ENCODE assay signal across 1 cellular context in genomic region chr6:109318328-109318876, GRCh38.
TF ChIP-seq lines count a peak whose summit lies in the region.

No MANE protein-coding gene starts in this region.

TF ChIP-seq in HepG2, 621 proteins besides CTCF, POLR2A, EP300 and RAD21 (continued from another document and continues in another):
- TF ChIP-seq ARID4A (CRISPR knock-in tag; IDR thresholded peaks at IDR 0.05; ENCODE audit: borderline replicate concordance) = peak; percentile 47; the same call in 1 of the 2 replicates
- TF ChIP-seq TBX2 (CRISPR knock-in tag; IDR thresholded peaks at IDR 0.05; ENCODE audit: borderline replicate concordance) = peak; percentile 93
- no peak for TF ChIP-seq CREBL2 (CRISPR knock-in tag; IDR thresholded peaks at IDR 0.05; ENCODE audit: borderline replicate concordance)
- TF ChIP-seq KLF16 (CRISPR knock-in tag; IDR thresholded peaks at IDR 0.05) = no peak
- no peak for TF ChIP-seq IKZF4 (CRISPR knock-in tag; IDR thresholded peaks at IDR 0.05; ENCODE audit: borderline replicate concordance, low read depth, not compliant biosample characterization)
- TF ChIP-seq TARDBP (CRISPR knock-in tag; IDR thresholded peaks at IDR 0.05) = peak; percentile 50; the same call in 1 of the 2 replicates
- TF ChIP-seq GATAD2A (CRISPR knock-in tag; IDR thresholded peaks at IDR 0.05) = peak; percentile 38; the same call in 1 of the 2 replicates
- TF ChIP-seq ZNF225 (CRISPR knock-in tag; IDR thresholded peaks at IDR 0.05) = no peak
- peak; percentile 45; the same call in 1 of the 2 replicates for TF ChIP-seq THAP9 (CRISPR knock-in tag; IDR thresholded peaks at IDR 0.05; ENCODE audit: borderline replicate concordance)
- 0 out of 2 replicates have a peak, but pooled peaks have one; percentile 43 for TF ChIP-seq ZBTB4 (CRISPR knock-in tag; IDR thresholded peaks at IDR 0.05; ENCODE audit: borderline replicate concordance)
- no peak for TF ChIP-seq ZNF512 (CRISPR knock-in tag; IDR thresholded peaks at IDR 0.05)
- no peak for TF ChIP-seq U2AF1 (optimal IDR thresholded peaks at IDR 0.05; ENCODE audit: low read depth, low read length)
- TF ChIP-seq LCORL (IDR thresholded peaks at IDR 0.05) = no peak
- 0 out of 2 replicates have a peak, but pooled peaks have one; percentile 24 for TF ChIP-seq LCORL (CRISPR knock-in tag; IDR thresholded peaks at IDR 0.05)
- no peak for TF ChIP-seq FLYWCH1 (CRISPR knock-in tag; IDR thresholded peaks at IDR 0.05)
- TF ChIP-seq IKZF5 (CRISPR knock-in tag; IDR thresholded peaks at IDR 0.05) = peak; percentile 54; the same call in 1 of the 2 replicates
- TF ChIP-seq HBP1 (CRISPR knock-in tag; IDR thresholded peaks at IDR 0.05; ENCODE audit: low read depth) = no peak
- no peak for TF ChIP-seq GTF3A (CRISPR knock-in tag; conservative IDR thresholded peaks at IDR 0.05)
- TF ChIP-seq ZNF362 (CRISPR knock-in tag; IDR thresholded peaks at IDR 0.05; ENCODE audit: borderline replicate concordance) = no peak
- TF ChIP-seq CREB3 (CRISPR knock-in tag; IDR thresholded peaks at IDR 0.05) = no peak
- 0 out of 2 replicates have a peak, but pooled peaks have one; percentile 34 for TF ChIP-seq UBTF (CRISPR knock-in tag; IDR thresholded peaks at IDR 0.05)
- TF ChIP-seq PREB (CRISPR knock-in tag; IDR thresholded peaks at IDR 0.05) = no peak
- no peak for TF ChIP-seq ZNF333 (CRISPR knock-in tag; IDR thresholded peaks at IDR 0.05; ENCODE audit: borderline replicate concordance)
- TF ChIP-seq ZNF777 (CRISPR knock-in tag; IDR thresholded peaks at IDR 0.05) = no peak
- no peak for TF ChIP-seq SKIL (CRISPR knock-in tag; IDR thresholded peaks at IDR 0.05; ENCODE audit: borderline replicate concordance)
- no peak for TF ChIP-seq ZSCAN9 (CRISPR knock-in tag; IDR thresholded peaks at IDR 0.05; ENCODE audit: borderline replicate concordance)
- no peak for TF ChIP-seq PCBP2 (optimal IDR thresholded peaks at IDR 0.05; ENCODE audit: low read depth, low read length, poor library complexity, severe bottlenecking)
- TF ChIP-seq SAP130 (CRISPR knock-in tag; IDR thresholded peaks at IDR 0.05; ENCODE audit: low read depth) = peak; percentile 52
